7 cellular contexts compared by ENCODE assay signal in genomic region chr12:103965590-103966407, GRCh38. TPM values are rescaled to one million over a fixed set of nuclear protein-coding genes. Genes with fewer than 3 reads are reported as not detected.
DNase-seq lines count a peak whose midpoint lies in the region; ATAC-seq and TF ChIP-seq lines count a peak whose summit lies in the region.

TDG (plus strand) TSS chr12:103965872; CDS start chr12:103966038, 166 bp downstream.

- peak; percentile 98 for DNase-seq in NCI-H2029 (lab: John Stamatoyannopoulos, UW)
- peak; percentile 97 for DNase-seq in T-helper 22 cell (ENCODE audit: low read depth)
- peak; percentile 98 for DNase-seq in astrocyte of the cerebellum (ENCODE audit: low read depth)
- peak; percentile 95 for DNase-seq in hepatic stellate cell (ENCODE audit: low spot score)
- DNase-seq in renal cortical epithelial cell (ENCODE audit: low read depth) = peak; percentile 96

- ATAC-seq in GM18505 (IDR thresholded peaks at IDR 0.05; ENCODE audit: unreplicated experiment) = peak; percentile 91
- peak; percentile 92 for ATAC-seq in HG02973 (IDR thresholded peaks at IDR 0.05; ENCODE audit: unreplicated experiment)

- in situ Hi-C loops in astrocyte of the cerebellum (cut with HindIII; ENCODE audit: low sequenced_read_pairs) = no loop called here

- peak; percentile 90 for TF ChIP-seq POLR2A in GM18505 (IDR thresholded peaks at IDR 0.05; ENCODE audit: borderline replicate concordance, extremely low read depth, insufficient read depth, insufficient read length)

- peak within 1 kb of the TSS; percentile 92 for H3K4me3 ChIP-seq in astrocyte of the cerebellum (ENCODE audit: low read depth, low read length)

- peak; percentile 11 for TF ChIP-seq CTCF in astrocyte of the cerebellum (IDR thresholded peaks at IDR 0.05; ENCODE audit: low read depth, low read length, missing control alignments)

RNA-seq across cellular contexts. Expression of gene TDG, which starts in this region (rescaled TPM):
- total RNA-seq in renal cortical epithelial cell = 35.9 and 39.4 TPM in 2 replicates

Comparison
In these comparisons a context has a peak if more than half of its experiments do, and no peak if none do; other contexts are left out.
1. Peak in every context shown above with its lines: DNase-seq, ATAC-seq and H3K4me3 ChIP-seq.